In genomic region chr6:11297376-11297729, GRCh38 we compare ENCODE assay signal across 1 cellular context.
TF ChIP-seq lines count a peak whose summit lies in the region.

No MANE protein-coding gene starts in this region.

TF ChIP-seq in A549, 52 proteins besides CTCF, POLR2A, EP300 and RAD21:
- TF ChIP-seq RARB (CRISPR knock-in tag; IDR thresholded peaks at IDR 0.05) (no peak), EHF (CRISPR knock-in tag; IDR thresholded peaks at IDR 0.05) (no peak), CBX8 (IDR thresholded peaks at IDR 0.05) (no peak)
